Comparison of ENCODE assay signal across 21 cellular contexts in genomic region chr7:152886579-152887117, GRCh38.
"Had no signal": no experiment of that assay in that cellular context is flagged by ENCODE, and none has a peak within 500 bp of the region (broad histone marks: within the 10 kb centered on the region; RNA-seq: fewer than 3 reads in every experiment).

No MANE protein-coding gene starts in this region.

- H3K27me3 Mint-ChIP-seq: activated CD4-positive, alpha-beta memory T cell treated with anti-CD3 and anti-CD28 coated beads for 36 hours; activated CD4-positive, alpha-beta T cell treated with anti-CD3 and anti-CD28 coated beads, Interleukin-2, amount 10 ng/mL, durations not matched to agents 24 days and 14 days; activated naive CD8-positive, alpha-beta T cell; central memory CD8-positive, alpha-beta T cell had no signal

- H3K36me3 ChIP-seq: brain microvascular endothelial cell had no signal

- DNase-seq: activated CD4-positive, alpha-beta memory T cell treated with anti-CD3 and anti-CD28 coated beads for 36 hours; activated CD4-positive, alpha-beta T cell treated with anti-CD3 and anti-CD28 coated beads, Interleukin-2, amount 10 ng/mL, durations not matched to agents 24 days and 14 days; activated gamma-delta T cell treated with Interleukin-2 at 50 U/mL for 16 hours; activated naive CD4-positive, alpha-beta T cell treated with anti-CD3 and anti-CD28 coated beads, Interleukin-2, amount 50 U/mL, for 16 hours; activated naive CD4-positive, alpha-beta T cell treated with Interleukin-2 at 50 U/mL for 16 hours; activated T-cell treated with anti-CD3 and anti-CD28 coated beads, Interleukin-2, amount 50 U/mL, for 1 hour; amniotic stem cell; anterior cingulate cortex; brain microvascular endothelial cell; effector memory CD4-positive, alpha-beta T cell; endodermal cell; foreskin fibroblast; T-helper 2 cell had no signal

- H3K9me3 Mint-ChIP-seq: activated CD4-positive, alpha-beta memory T cell treated with anti-CD3 and anti-CD28 coated beads for 36 hours; activated CD4-positive, alpha-beta T cell treated with anti-CD3 and anti-CD28 coated beads, Interleukin-2, amount 10 ng/mL, durations not matched to agents 24 days and 14 days; activated T-helper 1 cell treated with anti-CD3 and anti-CD28 coated beads, Interleukin-12 subunit alpha, Interleukin-12 subunit beta, Interleukin-2, Interleukin-4 antibody, amounts not matched to agents 30 ng/mL and 10 ng/mL and 1 ng/mL, durations not matched to agents 14 hours and 24 hours and 36 hours; activated T-helper 2 cell treated with anti-CD3 and anti-CD28 coated beads, Interferon-gamma antibody, Interleukin-2, Interleukin-4, amounts not matched to agents 10 μg/mL and 5 μg/mL and 100 μg/mL, durations not matched to agents 14 hours and 24 hours and 36 hours; central memory CD8-positive, alpha-beta T cell; dendritic cell treated with granulocyte-macrophage colony-stimulating factor and Interleukin-4, amounts not matched to agents 40 ng/mL and 50 ng/mL, for 4 days; endodermal cell had no signal

- H3K4me3 ChIP-seq: coronary artery, dorsolateral prefrontal cortex had no signal

- H3K27ac Mint-ChIP-seq: activated CD4-positive, alpha-beta memory T cell treated with anti-CD3 and anti-CD28 coated beads for 36 hours; activated CD4-positive, alpha-beta T cell treated with anti-CD3 and anti-CD28 coated beads, Interleukin-2, amount 10 ng/mL, durations not matched to agents 24 days and 14 days; activated naive CD8-positive, alpha-beta T cell; activated T-helper 1 cell treated with anti-CD3 and anti-CD28 coated beads, Interleukin-12 subunit alpha, Interleukin-12 subunit beta, Interleukin-2, Interleukin-4 antibody, amounts not matched to agents 30 ng/mL and 10 ng/mL and 1 ng/mL, durations not matched to agents 14 hours and 24 hours and 36 hours; activated T-helper 2 cell treated with anti-CD3 and anti-CD28 coated beads, Interferon-gamma antibody, Interleukin-2, Interleukin-4, amounts not matched to agents 10 μg/mL and 5 μg/mL and 100 μg/mL, durations not matched to agents 14 hours and 24 hours and 36 hours; dendritic cell treated with granulocyte-macrophage colony-stimulating factor and Interleukin-4, amounts not matched to agents 40 ng/mL and 50 ng/mL, for 4 days; endodermal cell had no signal

- H3K27ac ChIP-seq: brain microvascular endothelial cell, coronary artery, dorsolateral prefrontal cortex had no signal

- ATAC-seq: esophagus mucosa had no signal

- H3K4me1 Mint-ChIP-seq: activated CD4-positive, alpha-beta T cell treated with anti-CD3 and anti-CD28 coated beads, Interleukin-2, amount 10 ng/mL, durations not matched to agents 24 days and 14 days; central memory CD8-positive, alpha-beta T cell had no signal

- H3K4me3 Mint-ChIP-seq: activated CD4-positive, alpha-beta memory T cell treated with anti-CD3 and anti-CD28 coated beads for 36 hours; activated CD4-positive, alpha-beta T cell treated with anti-CD3 and anti-CD28 coated beads, Interleukin-2, amount 10 ng/mL, durations not matched to agents 24 days and 14 days; activated naive CD8-positive, alpha-beta T cell; activated T-helper 1 cell treated with anti-CD3 and anti-CD28 coated beads, Interleukin-12 subunit alpha, Interleukin-12 subunit beta, Interleukin-2, Interleukin-4 antibody, amounts not matched to agents 30 ng/mL and 10 ng/mL and 1 ng/mL, durations not matched to agents 14 hours and 24 hours and 36 hours; central memory CD8-positive, alpha-beta T cell; dendritic cell treated with granulocyte-macrophage colony-stimulating factor and Interleukin-4, amounts not matched to agents 40 ng/mL and 50 ng/mL, for 4 days; endodermal cell had no signal
